In genomic region chr18:76822510-76823165, GRCh38 we compare ENCODE assay signal across 8 cellular contexts. TPM values are rescaled to one million over a fixed set of nuclear protein-coding genes. Genes with fewer than 3 reads are reported as not detected.
DNase-seq lines count a peak whose midpoint lies in the region; ATAC-seq and TF ChIP-seq lines count a peak whose summit lies in the region.

ZNF236 (plus strand) TSS chr18:76822557; CDS start chr18:76822608, 51 bp downstream.

- H3K27ac ChIP-seq in RWPE1 (peak within 1 kb of the TSS; percentile 93), gastroesophageal sphincter (peak within 1 kb of the TSS; percentile 87 to 100 (median 96)), suprapubic skin (peak within 1 kb of the TSS; percentile 94)

- H3K4me1 ChIP-seq in gastroesophageal sphincter (peaks cover 0 to 66% (median 14%) of the 10 kb centered on the region in 3 donors), suprapubic skin (peaks cover 38% of the 10 kb centered on the region)

- no peak for TF ChIP-seq CTCF in RWPE1 (conservative IDR thresholded peaks at IDR 0.05; ENCODE audit: low read depth)
- TF ChIP-seq CTCF in gastroesophageal sphincter (IDR thresholded peaks at IDR 0.05): no peak
- no peak for TF ChIP-seq CTCF in suprapubic skin (IDR thresholded peaks at IDR 0.05)

- H3K27me3 ChIP-seq in gastroesophageal sphincter: no peaks in the 10 kb centered on the region
- no peaks in the 10 kb centered on the region for H3K27me3 ChIP-seq in suprapubic skin

- H3K27ac Mint-ChIP-seq in activated naive CD4-positive, alpha-beta T cell treated with anti-CD3 and anti-CD28 coated beads for 36 hours: peak within 1 kb of the TSS; percentile 92

- no peaks in the 10 kb centered on the region for H3K27me3 Mint-ChIP-seq in activated naive CD4-positive, alpha-beta T cell treated with anti-CD3 and anti-CD28 coated beads for 36 hours (ENCODE audit: low read depth)

- ATAC-seq in GM21360 (IDR thresholded peaks at IDR 0.05; ENCODE audit: unreplicated experiment) (peak; percentile 35), gastroesophageal sphincter (peak; percentile 88)

- peaks cover 9% of the 10 kb centered on the region for H3K36me3 Mint-ChIP-seq in activated naive CD4-positive, alpha-beta T cell treated with anti-CD3 and anti-CD28 coated beads for 36 hours (ENCODE audit: low read depth)

- POLR2A ChIA-PET in RWPE1 (lab: Yijun Ruan, JAX; ENCODE audit: low non-redundant PET): no interaction called here

- peaks cover 51% of the 10 kb centered on the region for H3K4me1 Mint-ChIP-seq in activated naive CD4-positive, alpha-beta T cell treated with anti-CD3 and anti-CD28 coated beads for 36 hours (ENCODE audit: low read depth)

- TF ChIP-seq EP300 in gastroesophageal sphincter (IDR thresholded peaks at IDR 0.05) (no peak), suprapubic skin (IDR thresholded peaks at IDR 0.05) (no peak)

- DNase-seq in DMS153 (lab: John Stamatoyannopoulos, UW) (peak; percentile 35), HT1080 (ENCODE audit: low read depth) (peak; percentile 39), RWPE1 (ENCODE audit: low spot score) (peak; percentile 67), nucleus accumbens (lab: John Stamatoyannopoulos, UW) (peak in 38 of 56 donors; percentile 24 to 81 (median 54)), suprapubic skin (ENCODE audit: low spot score in 2 of 2) (peak; percentile 75 to 86)
- peak; percentile 57 for DNase-seq in activated naive CD4-positive, alpha-beta T cell treated with anti-CD3 and anti-CD28 coated beads for 36 hours

- no CpG with 5 or more reads among the region's 113 CpGs for WGBS in gastroesophageal sphincter (ENCODE audit: low coverage in 1 of 2), 2 donors
- no CpG with 5 or more reads among the region's 113 CpGs for WGBS in suprapubic skin

- TF ChIP-seq POLR2A in gastroesophageal sphincter (IDR thresholded peaks at IDR 0.05): peak; percentile 89 to 91
- peak in 1 of 2 donors; percentile 48 for TF ChIP-seq POLR2A in suprapubic skin (IDR thresholded peaks at IDR 0.05)

- no peaks in the 10 kb centered on the region for H3K9me3 Mint-ChIP-seq in activated naive CD4-positive, alpha-beta T cell treated with anti-CD3 and anti-CD28 coated beads for 36 hours

- no peaks in the 10 kb centered on the region for H3K36me3 ChIP-seq in gastroesophageal sphincter
- no peaks in the 10 kb centered on the region for H3K36me3 ChIP-seq in suprapubic skin

- H3K4me3 ChIP-seq in gastroesophageal sphincter (peak within 1 kb of the TSS; percentile 85 to 91), suprapubic skin (peak within 1 kb of the TSS; percentile 79)

- intact Hi-C loops in activated naive CD4-positive, alpha-beta T cell treated with anti-CD3 and anti-CD28 coated beads for 36 hours (cut with micrococcal nuclease): loop anchor here (2.0 to 5.0 kb wide), 4 partner anchors 160 to 330 kb away; partner anchors contain the start of gene MBP

- peak within 1 kb of the TSS; percentile 90 for H3K4me3 Mint-ChIP-seq in activated naive CD4-positive, alpha-beta T cell treated with anti-CD3 and anti-CD28 coated beads for 36 hours

- CTCF ChIA-PET in RWPE1 (lab: Yijun Ruan, JAX): interaction anchor here (0.6 kb wide), 1 partner anchor 17 kb away, joined by 3 read pairs; no protein-coding TSS in a partner anchor
- CTCF ChIA-PET in activated naive CD4-positive, alpha-beta T cell treated with anti-CD3 and anti-CD28 coated beads for 36 hours (lab: Charles Lee): interaction anchor here (5.0 kb wide), 1 partner anchor 20 kb away, joined by 49 read pairs; no protein-coding TSS in a partner anchor

- H3K9me3 ChIP-seq in gastroesophageal sphincter: no peaks in the 10 kb centered on the region
- H3K9me3 ChIP-seq in suprapubic skin: no peaks in the 10 kb centered on the region

RNA-seq across cellular contexts. Expression of gene ZNF236, which starts in this region (rescaled TPM):
- 3.9 and 11.8 TPM in 2 replicates for total RNA-seq in HT1080 (2014; rRNA removed; shearing (Covaris generic))
- 4.1 and 4.6 TPM in 2 replicates for polyA plus RNA-seq in HT1080 (2015; cell fraction: cytosol; rRNA removed)
- polyA plus RNA-seq in HT1080 (2015; cell fraction: nucleus; rRNA removed): 10.6 and 13.0 TPM in 2 replicates
- 10 to 100 TPM; 13.7 to 17.7 TPM for total RNA-seq in activated naive CD4-positive, alpha-beta T cell treated with anti-CD3 and anti-CD28 coated beads for 36 hours
- total RNA-seq in gastroesophageal sphincter (10 to 100 TPM in 3 of 4 donors, 1 to 10 TPM in 1; 8.5 to 26.8 (median 16.8) TPM), suprapubic skin (10 to 100 TPM; 13.4 to 38.0 (median 15.1) TPM)

Comparison
In these comparisons a context has a peak if more than half of its experiments do, and no peak if none do; other contexts are left out.
1. Peak in every context shown above with its lines: DNase-seq, ATAC-seq, H3K4me3 ChIP-seq and H3K27ac ChIP-seq.